14 cellular contexts compared by ENCODE assay signal in the genomic region with DNA sequence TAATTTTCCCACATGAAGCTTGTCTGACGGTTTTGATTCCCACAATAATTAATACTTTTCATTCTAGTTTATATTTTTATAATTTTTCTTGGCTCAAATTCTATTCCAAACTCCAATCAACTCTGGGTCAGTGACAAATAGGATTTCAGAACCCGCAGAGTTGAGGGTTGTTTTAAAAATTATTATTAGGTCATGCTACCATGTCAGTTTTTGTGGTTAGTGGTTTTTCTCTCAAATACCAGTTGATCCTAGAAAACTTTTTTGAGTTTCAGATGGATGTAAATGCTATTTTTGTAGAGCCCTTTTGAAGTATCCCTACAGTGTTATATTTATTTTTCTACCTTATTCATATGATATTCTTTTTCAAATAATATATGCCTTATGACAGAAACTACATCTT.
DNase-seq lines count a peak whose midpoint lies in the region; TF ChIP-seq lines count a peak whose summit lies in the region.
"Had no signal": no experiment of that assay in that cellular context is flagged by ENCODE, and none has a peak within 500 bp of the region (broad histone marks: within the 10 kb centered on the region; RNA-seq: fewer than 3 reads in every experiment).

No MANE protein-coding gene starts in this region.

- H3K27me3 ChIP-seq in smooth muscle cell (ENCODE audit: low read depth) (no peaks in the 10 kb centered on the region), A673 (replicated peaks; ENCODE audit: insufficient read depth, low read depth, low read length, poor library complexity) (no peaks in the 10 kb centered on the region)

- peak; percentile 62 for DNase-seq in LHCN-M2 (ENCODE audit: low read depth)
- DNase-seq in astrocyte of the cerebellum (ENCODE audit: low read depth): peak; percentile 1
- DNase-seq in fibroblast of villous mesenchyme (ENCODE audit: low read depth): peak; percentile 10
- DNase-seq in smooth muscle cell (lab: John Stamatoyannopoulos, UW; ENCODE audit: unreplicated experiment): no peak
- DNase-seq in posterior vena cava (ENCODE audit: low spot score): no peak
- no peak for DNase-seq in stimulated activated CD4-positive, alpha-beta T cell treated with anti-CD3 and anti-CD28 coated beads, Interleukin-15, amount 100 ng/mL, for 24 hours
- DNase-seq in A673 (ENCODE audit: low spot score): no peak
- DNase-seq: 8988T; ACHN; C1 segment of cervical spinal cord; Calu3; CD4-positive, alpha-beta T cell; DMS 273 treated with DMSO at 0.1 percent for 48 hours had no signal

- in situ Hi-C loops in astrocyte of the cerebellum (cut with HindIII; ENCODE audit: low sequenced_read_pairs): no loop called here

- H4K20me1 ChIP-seq in smooth muscle cell (ENCODE audit: low read depth): no peaks in the 10 kb centered on the region

- BruUV-seq in A673 (replicated peaks; lab: Mats Ljungman, UMichigan): no TSS peak

- WGBS in smooth muscle cell (ENCODE audit: low lambda C conversion rate): 56% methylated on average over 2 of the region's 2 CpGs

- CTCF ChIA-PET in A673 (lab: Charles Lee): no interaction called here

- H3K27ac ChIP-seq in smooth muscle cell (ENCODE audit: low read depth) (no peak overlapping the region), A673 (ENCODE audit: low read depth, low read length, poor library complexity, severe bottlenecking) (no peak overlapping the region)

- TF ChIP-seq CTCF in astrocyte of the cerebellum (IDR thresholded peaks at IDR 0.05; ENCODE audit: low read depth, low read length, missing control alignments): no peak
- no peak for TF ChIP-seq CTCF in fibroblast of villous mesenchyme (IDR thresholded peaks at IDR 0.05; ENCODE audit: insufficient read depth, low read depth, low read length)
- no peak for TF ChIP-seq CTCF in smooth muscle cell (IDR thresholded peaks at IDR 0.05; ENCODE audit: borderline replicate concordance, insufficient read depth, poor library complexity, severe bottlenecking)
- no peak for TF ChIP-seq CTCF in A673 (conservative IDR thresholded peaks at IDR 0.05; ENCODE audit: low read depth, low read length)

- no peak overlapping the region for H3K9ac ChIP-seq in smooth muscle cell (ENCODE audit: low read depth)

- intact Hi-C loops in posterior vena cava (cut with DNase I) (loop anchor here in 1 of 2 donors (5.0 kb wide), 1 partner anchor 722 kb away; no protein-coding TSS in a partner anchor), A673 (cut with micrococcal nuclease; ENCODE audit: unreplicated experiment) (no loop called here)

- H3K9me3 ChIP-seq in smooth muscle cell (replicated peaks; ENCODE audit: low read depth): no peaks in the 10 kb centered on the region
- no peaks in the 10 kb centered on the region for H3K9me3 ChIP-seq in A673 (ENCODE audit: low read depth, low read length, poor library complexity, severe bottlenecking)
- H3K9me3 ChIP-seq: HAP-1 had no signal

- peak overlapping the region; percentile 44 for H3K4me2 ChIP-seq in smooth muscle cell

- H3K4me3 ChIP-seq in astrocyte of the cerebellum (ENCODE audit: low read depth, low read length) (no peak overlapping the region), fibroblast of villous mesenchyme (ENCODE audit: low read depth, low read length) (no peak overlapping the region), smooth muscle cell (no peak overlapping the region), A673 (ENCODE audit: low read depth, low read length, poor library complexity, severe bottlenecking) (no peak overlapping the region)
- H3K4me3 ChIP-seq: HAP-1 had no signal

- no peaks in the 10 kb centered on the region for H3K79me2 ChIP-seq in smooth muscle cell (ENCODE audit: low read depth)

- H3F3A ChIP-seq in smooth muscle cell (ENCODE audit: low read depth): no peaks in the 10 kb centered on the region

- H2AFZ ChIP-seq in smooth muscle cell (ENCODE audit: low read depth): no peak overlapping the region

- peaks cover 2% of the 10 kb centered on the region for H3K4me1 ChIP-seq in smooth muscle cell (ENCODE audit: low read depth)
- H3K4me1 ChIP-seq in A673 (ENCODE audit: insufficient read depth, low read length, poor library complexity, severe bottlenecking): no peaks in the 10 kb centered on the region

- no peaks in the 10 kb centered on the region for H3K36me3 ChIP-seq in smooth muscle cell (ENCODE audit: low read depth)
- H3K36me3 ChIP-seq in A673 (ENCODE audit: insufficient read depth, low read length, poor library complexity, severe bottlenecking): no peaks in the 10 kb centered on the region
- H3K36me3 ChIP-seq: HAP-1 had no signal

- POLR2A ChIA-PET in A673 (lab: Charles Lee; ENCODE audit: low non-redundant PET): no interaction called here

Comparison
In these comparisons a context has a peak if more than half of its experiments do, and no peak if none do; other contexts are left out.
1. DNase-seq: peak in LHCN-M2 (single experiment), astrocyte of the cerebellum (single experiment) and fibroblast of villous mesenchyme (single experiment); none in smooth muscle cell (single experiment), posterior vena cava (single experiment), stimulated activated CD4-positive, alpha-beta T cell treated with anti-CD3 and anti-CD28 coated beads, Interleukin-15, amount 100 ng/mL, for 24 hours (single experiment) and A673 (single experiment).